11 cellular contexts compared by ENCODE assay signal in genomic region chr10:4051408-4052151, GRCh38.
A peak's percentile ranks its signal among the peaks of the same experiment; 100 is the strongest.
DNase-seq lines count a peak whose midpoint lies in the region; ATAC-seq, FAIRE-seq and TF ChIP-seq lines count a peak whose summit lies in the region.
"Had no signal": no experiment of that assay in that cellular context is flagged by ENCODE, and none has a peak within 500 bp of the region (broad histone marks: within the 10 kb centered on the region; RNA-seq: fewer than 3 reads in every experiment).

No MANE protein-coding gene starts in this region.

- no peak overlapping the region for H3K4me3 Mint-ChIP-seq in Caco-2 (ENCODE audit: unreplicated experiment)

- peaks cover 5% of the 10 kb centered on the region for H3K4me1 Mint-ChIP-seq in Caco-2 (ENCODE audit: low read depth, unreplicated experiment)

- H3K9me3 Mint-ChIP-seq in Caco-2 (ENCODE audit: unreplicated experiment), result peaks cover 6% of the 10 kb centered on the region

- intact Hi-C loops in breast epithelium (cut with DNase I; ENCODE audit: low total_unique reads) (no loop called here), left colon (cut with DNase I, micrococcal nuclease) (no loop called here), posterior cingulate gyrus (cut with DNase I) (no loop called here), Caco-2 (cut with micrococcal nuclease; ENCODE audit: unreplicated experiment) (no loop called here)

- no TSS peak for BruUV-seq in Caco-2 (replicated peaks; lab: Mats Ljungman, UMichigan)

- peaks cover 4% of the 10 kb centered on the region for H3K27me3 Mint-ChIP-seq in Caco-2 (ENCODE audit: insufficient read depth, unreplicated experiment)

- peak overlapping the region; percentile 79 for H2AFZ ChIP-seq in GM23248

- H3F3A ChIP-seq in GM23248 (ENCODE audit: insufficient read depth), result no peaks in the 10 kb centered on the region

- 61 to 63% methylated on average over 13 of the region's 13 CpGs for WGBS in GM23248 (ENCODE audit: low coverage in 1 of 2, low lambda C conversion rate in 2 of 2, missing lambda C conversion rate in 2 of 2), 2 experiments

- H3K9me2 ChIP-seq in GM23248 (ENCODE audit: insufficient read depth), result no peaks in the 10 kb centered on the region

- H3K4me3 ChIP-seq in GM23248 (peak overlapping the region; percentile 69), breast epithelium (peak overlapping the region; percentile 7 to 38 (median 7)), skeletal muscle tissue (ENCODE audit: low read length in 3 of 3) (peak overlapping the region; percentile 14 to 56 (median 28)), Caco-2 (ENCODE audit: low read depth, low read length) (no peak overlapping the region)

- peak overlapping the region; percentile 77 for H3K4me2 ChIP-seq in GM23248 (ENCODE audit: unreplicated experiment)

- no peaks in the 10 kb centered on the region for H4K20me1 ChIP-seq in GM23248 (ENCODE audit: insufficient read depth)

- H3K27ac Mint-ChIP-seq in Caco-2 (ENCODE audit: unreplicated experiment), result no peak overlapping the region

- no peak for TF ChIP-seq CTCF in breast epithelium (IDR thresholded peaks at IDR 0.05)
- TF ChIP-seq CTCF in Caco-2 (IDR thresholded peaks at IDR 0.05; ENCODE audit: insufficient read depth in 1 of 2, low read depth in 1 of 2, low read length in 1 of 2, severe bottlenecking in 1 of 2, unreplicated experiment in 1 of 2), result no peak

- H3K36me3 ChIP-seq in GM23248 (ENCODE audit: low read depth), result no peaks in the 10 kb centered on the region
- H3K36me3 ChIP-seq in breast epithelium, result no peaks in the 10 kb centered on the region
- no peaks in the 10 kb centered on the region for H3K36me3 ChIP-seq in skeletal muscle tissue (ENCODE audit: control insufficient read depth in 3 of 3, insufficient read depth in 3 of 3, low read length in 3 of 3)
- H3K36me3 ChIP-seq in Caco-2 (ENCODE audit: control insufficient read depth, insufficient read depth, low read length), result no peaks in the 10 kb centered on the region

- POLR2A ChIA-PET in Caco-2 (lab: Charles Lee), result no interaction called here

- no peaks in the 10 kb centered on the region for H3K79me2 ChIP-seq in GM23248 (ENCODE audit: insufficient read depth)

- no peaks in the 10 kb centered on the region for H3K36me3 Mint-ChIP-seq in Caco-2 (ENCODE audit: insufficient read depth, unreplicated experiment)

- H3K4me1 ChIP-seq in GM23248 (ENCODE audit: insufficient read depth), result no peaks in the 10 kb centered on the region
- no peaks in the 10 kb centered on the region for H3K4me1 ChIP-seq in breast epithelium
- peaks cover 0 to 2% (median 0%) of the 10 kb centered on the region in 3 donors for H3K4me1 ChIP-seq in skeletal muscle tissue (ENCODE audit: control insufficient read depth in 3 of 3, insufficient read depth in 3 of 3, low read length in 3 of 3)
- no peaks in the 10 kb centered on the region for H3K4me1 ChIP-seq in Caco-2

- peak; percentile 28 for ATAC-seq in left colon

- DNase-seq in GM23248 (peak; percentile 16), breast epithelium (ENCODE audit: low spot score in 2 of 2) (no peak), left colon (no peak), cerebellar cortex (ENCODE audit: low spot score) (no peak), GM12891 (ENCODE audit: insufficient read length, low spot score) (no peak), posterior cingulate gyrus (no peak), Caco-2 (no peak)
- DNase-seq: activated CD4-positive, alpha-beta T cell treated with anti-CD3 and anti-CD28 coated beads for 4 hours; amygdala; NCI-H1694 had no signal

- H3K9ac ChIP-seq in GM23248 (peak overlapping the region; percentile 77), skeletal muscle tissue (ENCODE audit: low read depth in 1 of 3, low read length in 3 of 3) (peak overlapping the region in 2 of 3 donors; percentile 5 to 33)

- CTCF ChIA-PET in Caco-2 (lab: Charles Lee), result no interaction called here

- in situ Hi-C loops in GM23248 (cut with MboI), result no loop called here

- no peak for FAIRE-seq in GM12891 (lab: Jason Lieb, UNC)

- H3K27me3 ChIP-seq in GM23248 (replicated peaks; ENCODE audit: insufficient read depth) (no peaks in the 10 kb centered on the region), breast epithelium (no peaks in the 10 kb centered on the region), skeletal muscle tissue (ENCODE audit: control insufficient read depth in 3 of 3, insufficient read depth in 3 of 3, low read length in 3 of 3) (no peaks in the 10 kb centered on the region), Caco-2 (replicated peaks; ENCODE audit: control insufficient read depth, insufficient read depth, low read length) (no peaks in the 10 kb centered on the region)

- H3K9me3 ChIP-seq in GM23248 (ENCODE audit: low read depth) (no peaks in the 10 kb centered on the region), breast epithelium (no peaks in the 10 kb centered on the region), skeletal muscle tissue (ENCODE audit: control insufficient read depth in 3 of 3, low read length in 3 of 3) (no peaks in the 10 kb centered on the region), Caco-2 (no peaks in the 10 kb centered on the region)

- H3K27ac ChIP-seq in GM23248 (peak overlapping the region; percentile 8), breast epithelium (peak overlapping the region; percentile 40 to 67), skeletal muscle tissue (ENCODE audit: low read depth, low read length) (peak overlapping the region; percentile 41)

- TF ChIP-seq POLR2A in breast epithelium (IDR thresholded peaks at IDR 0.05) (no peak), GM12891 (IDR thresholded peaks at IDR 0.05; ENCODE audit: low read depth, low read length) (no peak)

TF ChIP-seq in GM12891, 5 proteins besides CTCF, POLR2A, EP300 and RAD21:
- no peak for TF ChIP-seq PAX5 (IDR thresholded peaks at IDR 0.05; ENCODE audit: insufficient read depth, low read length, severe bottlenecking)
- no peak for TF ChIP-seq POU2F2 (IDR thresholded peaks at IDR 0.05; ENCODE audit: low read depth, low read length)
- no peak for TF ChIP-seq TAF1 (IDR thresholded peaks at IDR 0.05; ENCODE audit: low read depth, low read length)
- TF ChIP-seq POLR2AphosphoS5 (IDR thresholded peaks at IDR 0.05; ENCODE audit: low read depth, low read length), result no peak
- no peak for TF ChIP-seq SPI1 (IDR thresholded peaks at IDR 0.05; ENCODE audit: low read depth, low read length)
